In genomic region chr22:38770257-38770949, GRCh38 we compare ENCODE assay signal across 28 cellular contexts.
"Had no signal": no experiment of that assay in that cellular context is flagged by ENCODE, and none has a peak within 500 bp of the region (broad histone marks: within the 10 kb centered on the region; RNA-seq: fewer than 3 reads in every experiment).

No MANE protein-coding gene starts in this region.

- H3K27ac Mint-ChIP-seq: naive thymus-derived CD4-positive, alpha-beta T cell; natural killer cell treated with Interleukin-12 subunit alpha and Interleukin-12 subunit beta and Interleukin-15 and Interleukin-18, amount 100 ng/mL, for 72 hours; stimulated activated naive B cell treated with anti-CD40 and anti-IgM and Interleukin-4, amounts not matched to agents 10 μg/mL and 1 μg/mL and 100 μg/mL, for 72 hours had no signal

- H3K27ac ChIP-seq: heart right ventricle, hepatocyte, lower lobe of right lung, pancreas, psoas muscle, right lobe of liver, stomach, testis, thyroid gland, transverse colon, upper lobe of left lung, vagina had no signal

- H3K4me3 Mint-ChIP-seq: naive thymus-derived CD4-positive, alpha-beta T cell; natural killer cell treated with Interleukin-12 subunit alpha and Interleukin-12 subunit beta and Interleukin-15 and Interleukin-18, amount 100 ng/mL, for 72 hours; stimulated activated naive B cell treated with anti-CD40 and anti-IgM and Interleukin-4, amounts not matched to agents 10 μg/mL and 1 μg/mL and 100 μg/mL, for 72 hours had no signal

- DNase-seq: heart right ventricle; islet precursor cell; kidney glomerular epithelial cell; left cardiac atrium; lower lobe of right lung; midbrain; mucosa of descending colon; naive thymus-derived CD4-positive, alpha-beta T cell; nucleus accumbens; psoas muscle; stimulated activated CD4-positive, alpha-beta T cell treated with anti-CD3 and anti-CD28 coated beads, Interleukin-1b, Interleukin-23, amount 100 ng/mL, for 48 hours; stimulated activated CD4-positive, alpha-beta T cell treated with anti-CD3 and anti-CD28 coated beads, Interleukin-2, amount 100 ng/mL, for 48 hours; stimulated activated CD4-positive, alpha-beta T cell treated with anti-CD3 and anti-CD28 coated beads, Interleukin-4, amount 100 ng/mL, for 4 hours; stimulated activated CD8-positive, alpha-beta memory T cell treated with anti-CD3 and anti-CD28 coated beads, Interleukin-4, amount 100 ng/mL, for 48 hours; stimulated activated naive B cell treated with anti-CD40 and anti-IgM and Interleukin-4, amounts not matched to agents 10 μg/mL and 1 μg/mL and 100 μg/mL, for 72 hours; stimulated activated naive CD8-positive, alpha-beta T cell treated with anti-CD3 and anti-CD28 coated beads, Interleukin-15, Interleukin-2, amounts not matched to agents 100 U/mL and 50 U/mL, for 24 hours; stomach; testis; thyroid gland; transverse colon; upper lobe of left lung had no signal

- H3K9me3 Mint-ChIP-seq: natural killer cell treated with Interleukin-12 subunit alpha and Interleukin-12 subunit beta and Interleukin-15 and Interleukin-18, amount 100 ng/mL, for 72 hours; stimulated activated naive B cell treated with anti-CD40 and anti-IgM and Interleukin-4, amounts not matched to agents 10 μg/mL and 1 μg/mL and 100 μg/mL, for 72 hours had no signal

- H2AFZ ChIP-seq: hepatocyte had no signal

- H3K36me3 ChIP-seq: heart right ventricle, lower lobe of right lung, pancreas, right lobe of liver, stomach, thyroid gland, transverse colon, upper lobe of left lung, vagina had no signal

- H3K9me3 ChIP-seq: heart right ventricle, lower lobe of right lung, mucosa of descending colon, pancreas, psoas muscle, right lobe of liver, stomach, testis, thyroid gland, transverse colon, upper lobe of left lung, vagina had no signal

- H3K4me1 ChIP-seq: lower lobe of right lung, pancreas, right lobe of liver, testis had no signal

- ATAC-seq: left cardiac atrium; left lobe of liver; lower lobe of right lung; mucosa of descending colon; naive thymus-derived CD4-positive, alpha-beta T cell; natural killer cell treated with Interleukin-12 subunit alpha and Interleukin-12 subunit beta and Interleukin-15 and Interleukin-18, amount 100 ng/mL, for 72 hours; pancreas; psoas muscle; right lobe of liver; stimulated activated naive B cell treated with anti-CD40 and anti-IgM and Interleukin-4, amounts not matched to agents 10 μg/mL and 1 μg/mL and 100 μg/mL, for 72 hours; stimulated activated naive CD8-positive, alpha-beta T cell treated with anti-CD3 and anti-CD28 coated beads, Interleukin-15, Interleukin-2, amounts not matched to agents 100 U/mL and 50 U/mL, for 24 hours had no signal

- H3K27me3 ChIP-seq: hepatocyte, pancreas, right lobe of liver, testis, thyroid gland, transverse colon, upper lobe of left lung, vagina had no signal

- H3K36me3 Mint-ChIP-seq: naive thymus-derived CD4-positive, alpha-beta T cell; natural killer cell treated with Interleukin-12 subunit alpha and Interleukin-12 subunit beta and Interleukin-15 and Interleukin-18, amount 100 ng/mL, for 72 hours; stimulated activated naive B cell treated with anti-CD40 and anti-IgM and Interleukin-4, amounts not matched to agents 10 μg/mL and 1 μg/mL and 100 μg/mL, for 72 hours had no signal

- H3K4me2 ChIP-seq: hepatocyte, smooth muscle cell had no signal

- H3K27me3 Mint-ChIP-seq: naive thymus-derived CD4-positive, alpha-beta T cell; natural killer cell treated with Interleukin-12 subunit alpha and Interleukin-12 subunit beta and Interleukin-15 and Interleukin-18, amount 100 ng/mL, for 72 hours; stimulated activated naive B cell treated with anti-CD40 and anti-IgM and Interleukin-4, amounts not matched to agents 10 μg/mL and 1 μg/mL and 100 μg/mL, for 72 hours had no signal

- H3K4me3 ChIP-seq: heart right ventricle, hepatocyte, lower lobe of right lung, mucosa of descending colon, pancreas, psoas muscle, right lobe of liver, smooth muscle cell, stomach, testis, thyroid gland, transverse colon, upper lobe of left lung, vagina had no signal
